ENCODE assay signal across 17 cellular contexts in genomic region chr12:55965240-55965639, GRCh38. TPM values are rescaled to one million over a fixed set of nuclear protein-coding genes. Genes with fewer than 3 reads are reported as not detected.
A peak's percentile ranks its signal among the peaks of the same experiment; 100 is the strongest.
DNase-seq lines count a peak whose midpoint lies in the region; ATAC-seq lines count a peak whose summit lies in the region.
"Had no signal": no experiment of that assay in that cellular context is flagged by ENCODE, and none has a peak within 500 bp of the region (broad histone marks: within the 10 kb centered on the region; RNA-seq: fewer than 3 reads in every experiment).

No MANE protein-coding gene starts in this region.

- H3K4me3 ChIP-seq in iPS-20b (ENCODE audit: low read length) = peak overlapping the region; percentile 97

- intact Hi-C loops in activated T-helper 1 cell treated with anti-CD3 and anti-CD28 coated beads, Interleukin-12 subunit alpha, Interleukin-12 subunit beta, Interleukin-2, Interleukin-4 antibody, amounts not matched to agents 30 ng/mL and 10 ng/mL and 1 ng/mL, durations not matched to agents 14 hours and 24 hours and 36 hours (cut with micrococcal nuclease) = no loop called here

- no peak for ATAC-seq in activated naive CD4-positive, alpha-beta T cell treated with anti-CD3 and anti-CD28 coated beads, Interleukin-2, amount 50 U/mL, for 72 hours
- no peak for ATAC-seq in stimulated activated effector memory CD8-positive, alpha-beta T cell treated with anti-CD3 and anti-CD28 coated beads, Interleukin-12 subunit alpha, Interleukin-12 subunit beta, amount 100 ng/mL, for 72 hours
- no peak for ATAC-seq in GM19328 (IDR thresholded peaks at IDR 0.05; ENCODE audit: unreplicated experiment)
- no peak for ATAC-seq in HG02642 (IDR thresholded peaks at IDR 0.05; ENCODE audit: poor library complexity, unreplicated experiment)
- ATAC-seq: activated CD4-positive, CD25-positive, alpha-beta regulatory T cell treated with anti-CD3 and anti-CD28 coated beads, Interleukin-2, amount 50 U/mL, for 24 hours had no signal

- CTCF ChIA-PET in activated naive CD4-positive, alpha-beta T cell treated with anti-CD3 and anti-CD28 coated beads, Interleukin-2, amount 10 ng/mL, durations not matched to agents 7 days and 5 days (lab: Charles Lee) = no interaction called here

- H3K9me3 ChIP-seq in iPS-20b (ENCODE audit: insufficient read depth, low read depth, low read length) = no peaks in the 10 kb centered on the region
- H3K9me3 ChIP-seq: ascending aorta, gastrocnemius medialis, left lung, thoracic aorta had no signal

- H3K4me1 ChIP-seq in iPS-20b (ENCODE audit: insufficient read depth, low read length) = peaks cover 3% of the 10 kb centered on the region; the same call in 1 of the 2 replicates

- H3K9ac ChIP-seq in iPS-20b (ENCODE audit: low read depth, low read length) = peak overlapping the region; percentile 92; the same call in 1 of the 2 replicates

- H3K27me3 Mint-ChIP-seq in activated naive CD4-positive, alpha-beta T cell treated with anti-CD3 and anti-CD28 coated beads, Interleukin-2, amount 10 ng/mL, durations not matched to agents 7 days and 5 days = peaks cover 4% of the 10 kb centered on the region
- no peaks in the 10 kb centered on the region for H3K27me3 Mint-ChIP-seq in activated T-helper 1 cell treated with anti-CD3 and anti-CD28 coated beads, Interleukin-12 subunit alpha, Interleukin-12 subunit beta, Interleukin-2, Interleukin-4 antibody, amounts not matched to agents 30 ng/mL and 10 ng/mL and 1 ng/mL, durations not matched to agents 14 hours and 24 hours and 36 hours (ENCODE audit: insufficient read depth)

- no peaks in the 10 kb centered on the region for H3K9me3 Mint-ChIP-seq in activated naive CD4-positive, alpha-beta T cell treated with anti-CD3 and anti-CD28 coated beads, Interleukin-2, amount 10 ng/mL, durations not matched to agents 7 days and 5 days
- no peaks in the 10 kb centered on the region for H3K9me3 Mint-ChIP-seq in activated naive CD4-positive, alpha-beta T cell treated with anti-CD3 and anti-CD28 coated beads, Interleukin-2, amount 50 U/mL, for 72 hours
- no peaks in the 10 kb centered on the region for H3K9me3 Mint-ChIP-seq in activated T-helper 1 cell treated with anti-CD3 and anti-CD28 coated beads, Interleukin-12 subunit alpha, Interleukin-12 subunit beta, Interleukin-2, Interleukin-4 antibody, amounts not matched to agents 30 ng/mL and 10 ng/mL and 1 ng/mL, durations not matched to agents 14 hours and 24 hours and 36 hours
- no peaks in the 10 kb centered on the region for H3K9me3 Mint-ChIP-seq in stimulated activated effector memory CD8-positive, alpha-beta T cell treated with anti-CD3 and anti-CD28 coated beads, Interleukin-12 subunit alpha, Interleukin-12 subunit beta, amount 100 ng/mL, for 72 hours

- no peaks in the 10 kb centered on the region for H3K27me3 ChIP-seq in iPS-20b (ENCODE audit: insufficient read depth, low read length)
- H3K27me3 ChIP-seq: ascending aorta, left lung had no signal

- H3K36me3 Mint-ChIP-seq in activated naive CD4-positive, alpha-beta T cell treated with anti-CD3 and anti-CD28 coated beads, Interleukin-2, amount 10 ng/mL, durations not matched to agents 7 days and 5 days = peaks cover 12% of the 10 kb centered on the region
- H3K36me3 Mint-ChIP-seq in activated naive CD4-positive, alpha-beta T cell treated with anti-CD3 and anti-CD28 coated beads, Interleukin-2, amount 50 U/mL, for 72 hours = peaks cover 19 to 23% of the 10 kb centered on the region in 2 donors
- peaks cover 15% of the 10 kb centered on the region for H3K36me3 Mint-ChIP-seq in activated T-helper 1 cell treated with anti-CD3 and anti-CD28 coated beads, Interleukin-12 subunit alpha, Interleukin-12 subunit beta, Interleukin-2, Interleukin-4 antibody, amounts not matched to agents 30 ng/mL and 10 ng/mL and 1 ng/mL, durations not matched to agents 14 hours and 24 hours and 36 hours (ENCODE audit: low read depth)
- peaks cover 10% of the 10 kb centered on the region for H3K36me3 Mint-ChIP-seq in stimulated activated effector memory CD8-positive, alpha-beta T cell treated with anti-CD3 and anti-CD28 coated beads, Interleukin-12 subunit alpha, Interleukin-12 subunit beta, amount 100 ng/mL, for 72 hours

- peak overlapping the region; percentile 92 for H3K4me3 Mint-ChIP-seq in activated naive CD4-positive, alpha-beta T cell treated with anti-CD3 and anti-CD28 coated beads, Interleukin-2, amount 10 ng/mL, durations not matched to agents 7 days and 5 days
- peak overlapping the region; percentile 98 for H3K4me3 Mint-ChIP-seq in activated T-helper 1 cell treated with anti-CD3 and anti-CD28 coated beads, Interleukin-12 subunit alpha, Interleukin-12 subunit beta, Interleukin-2, Interleukin-4 antibody, amounts not matched to agents 30 ng/mL and 10 ng/mL and 1 ng/mL, durations not matched to agents 14 hours and 24 hours and 36 hours
- H3K4me3 Mint-ChIP-seq in stimulated activated effector memory CD8-positive, alpha-beta T cell treated with anti-CD3 and anti-CD28 coated beads, Interleukin-12 subunit alpha, Interleukin-12 subunit beta, amount 100 ng/mL, for 72 hours = no peak overlapping the region

- H3K4me1 Mint-ChIP-seq in activated naive CD4-positive, alpha-beta T cell treated with anti-CD3 and anti-CD28 coated beads, Interleukin-2, amount 10 ng/mL, durations not matched to agents 7 days and 5 days = peaks cover 43% of the 10 kb centered on the region
- peaks cover 34% of the 10 kb centered on the region for H3K4me1 Mint-ChIP-seq in activated T-helper 1 cell treated with anti-CD3 and anti-CD28 coated beads, Interleukin-12 subunit alpha, Interleukin-12 subunit beta, Interleukin-2, Interleukin-4 antibody, amounts not matched to agents 30 ng/mL and 10 ng/mL and 1 ng/mL, durations not matched to agents 14 hours and 24 hours and 36 hours (ENCODE audit: low read depth)
- peaks cover 30% of the 10 kb centered on the region for H3K4me1 Mint-ChIP-seq in stimulated activated effector memory CD8-positive, alpha-beta T cell treated with anti-CD3 and anti-CD28 coated beads, Interleukin-12 subunit alpha, Interleukin-12 subunit beta, amount 100 ng/mL, for 72 hours

- H3K27ac Mint-ChIP-seq in activated naive CD4-positive, alpha-beta T cell treated with anti-CD3 and anti-CD28 coated beads, Interleukin-2, amount 10 ng/mL, durations not matched to agents 7 days and 5 days = no peak overlapping the region
- H3K27ac Mint-ChIP-seq in activated naive CD4-positive, alpha-beta T cell treated with anti-CD3 and anti-CD28 coated beads, Interleukin-2, amount 50 U/mL, for 72 hours = no peak overlapping the region
- H3K27ac Mint-ChIP-seq in activated T-helper 1 cell treated with anti-CD3 and anti-CD28 coated beads, Interleukin-12 subunit alpha, Interleukin-12 subunit beta, Interleukin-2, Interleukin-4 antibody, amounts not matched to agents 30 ng/mL and 10 ng/mL and 1 ng/mL, durations not matched to agents 14 hours and 24 hours and 36 hours = no peak overlapping the region
- peak overlapping the region; percentile 97 for H3K27ac Mint-ChIP-seq in stimulated activated effector memory CD8-positive, alpha-beta T cell treated with anti-CD3 and anti-CD28 coated beads, Interleukin-12 subunit alpha, Interleukin-12 subunit beta, amount 100 ng/mL, for 72 hours

- H3K27ac ChIP-seq in iPS-20b (ENCODE audit: low read length) = no peak overlapping the region

- DNase-seq in activated naive CD4-positive, alpha-beta T cell treated with anti-CD3 and anti-CD28 coated beads, Interleukin-2, amount 10 ng/mL, durations not matched to agents 7 days and 5 days = no peak
- no peak for DNase-seq in activated naive CD4-positive, alpha-beta T cell treated with anti-CD3 and anti-CD28 coated beads, Interleukin-2, amount 50 U/mL, for 72 hours (ENCODE audit: low spot score in 2 of 2)
- DNase-seq in activated T-helper 1 cell treated with anti-CD3 and anti-CD28 coated beads, Interleukin-12 subunit alpha, Interleukin-12 subunit beta, Interleukin-2, Interleukin-4 antibody, amounts not matched to agents 30 ng/mL and 10 ng/mL and 1 ng/mL, durations not matched to agents 14 hours and 24 hours and 36 hours (ENCODE audit: low spot score) = no peak
- no peak for DNase-seq in stimulated activated effector memory CD8-positive, alpha-beta T cell treated with anti-CD3 and anti-CD28 coated beads, Interleukin-12 subunit alpha, Interleukin-12 subunit beta, amount 100 ng/mL, for 72 hours (ENCODE audit: low spot score in 2 of 2)
- DNase-seq in HK-2 (ENCODE audit: unreplicated experiment) = no peak
- DNase-seq: ACHN, activated T-cell treated with anti-CD3 and anti-CD28 coated beads for 4 hours, DMS153, gastrocnemius medialis, left lung, NCI-H1092 treated with DMSO at 0.1 percent for 48 hours had no signal

- peaks cover 25% of the 10 kb centered on the region; the same call in 1 of the 2 replicates for H3K36me3 ChIP-seq in iPS-20b (ENCODE audit: insufficient read depth, low read depth, low read length)
- H3K36me3 ChIP-seq: ascending aorta, gastrocnemius medialis, left lung, thoracic aorta had no signal

RNA-seq across cellular contexts. Expression of gene PMEL, which starts 0.6 kb away (rescaled TPM):
- 1 to 10 TPM; 1.2 to 5.6 TPM for total RNA-seq in activated naive CD4-positive, alpha-beta T cell treated with anti-CD3 and anti-CD28 coated beads, Interleukin-2, amount 50 U/mL, for 72 hours
- 0.29 TPM in 1 of 2 replicates, not detected in the other for total RNA-seq in activated T-helper 1 cell treated with anti-CD3 and anti-CD28 coated beads, Interleukin-12 subunit alpha, Interleukin-12 subunit beta, Interleukin-2, Interleukin-4 antibody, amounts not matched to agents 30 ng/mL and 10 ng/mL and 1 ng/mL, durations not matched to agents 14 hours and 24 hours and 36 hours
- total RNA-seq: ascending aorta had no signal

RNA-seq across cellular contexts. Expression of gene CDK2, which starts 1.4 kb away (rescaled TPM):
- 100 to 1,000 TPM; 116 to 144 TPM for total RNA-seq in activated naive CD4-positive, alpha-beta T cell treated with anti-CD3 and anti-CD28 coated beads, Interleukin-2, amount 50 U/mL, for 72 hours
- total RNA-seq in activated T-helper 1 cell treated with anti-CD3 and anti-CD28 coated beads, Interleukin-12 subunit alpha, Interleukin-12 subunit beta, Interleukin-2, Interleukin-4 antibody, amounts not matched to agents 30 ng/mL and 10 ng/mL and 1 ng/mL, durations not matched to agents 14 hours and 24 hours and 36 hours = 93.5 and 109 TPM in 2 replicates

RNA-seq across cellular contexts. Expression of gene RAB5B, which starts 8.6 kb away (rescaled TPM):
- 10 to 100 TPM; 43.1 to 51.8 TPM for total RNA-seq in activated naive CD4-positive, alpha-beta T cell treated with anti-CD3 and anti-CD28 coated beads, Interleukin-2, amount 50 U/mL, for 72 hours
- total RNA-seq in activated T-helper 1 cell treated with anti-CD3 and anti-CD28 coated beads, Interleukin-12 subunit alpha, Interleukin-12 subunit beta, Interleukin-2, Interleukin-4 antibody, amounts not matched to agents 30 ng/mL and 10 ng/mL and 1 ng/mL, durations not matched to agents 14 hours and 24 hours and 36 hours = 42.6 and 47.0 TPM in 2 replicates

RNA-seq across cellular contexts. Expression of gene SUOX, which starts 31.8 kb away (rescaled TPM):
- 10 to 100 TPM in 1 of 2 donors, 1 to 10 TPM in 1; 5.7 to 15.5 TPM for total RNA-seq in activated naive CD4-positive, alpha-beta T cell treated with anti-CD3 and anti-CD28 coated beads, Interleukin-2, amount 50 U/mL, for 72 hours
- 12.0 and 12.9 TPM in 2 replicates for total RNA-seq in activated T-helper 1 cell treated with anti-CD3 and anti-CD28 coated beads, Interleukin-12 subunit alpha, Interleukin-12 subunit beta, Interleukin-2, Interleukin-4 antibody, amounts not matched to agents 30 ng/mL and 10 ng/mL and 1 ng/mL, durations not matched to agents 14 hours and 24 hours and 36 hours

RNA-seq across cellular contexts. Expression of gene DGKA, which starts 34.3 kb away (rescaled TPM):
- 100 to 1,000 TPM; 386 to 441 TPM for total RNA-seq in activated naive CD4-positive, alpha-beta T cell treated with anti-CD3 and anti-CD28 coated beads, Interleukin-2, amount 50 U/mL, for 72 hours
- 352 and 379 TPM in 2 replicates for total RNA-seq in activated T-helper 1 cell treated with anti-CD3 and anti-CD28 coated beads, Interleukin-12 subunit alpha, Interleukin-12 subunit beta, Interleukin-2, Interleukin-4 antibody, amounts not matched to agents 30 ng/mL and 10 ng/mL and 1 ng/mL, durations not matched to agents 14 hours and 24 hours and 36 hours
